In genomic region chr1:89588480-89588879, GRCh38 we compare ENCODE assay signal across 13 cellular contexts.
"Had no signal": no experiment of that assay in that cellular context is flagged by ENCODE, and none has a peak within 500 bp of the region (broad histone marks: within the 10 kb centered on the region; RNA-seq: fewer than 3 reads in every experiment).

No MANE protein-coding gene starts in this region.

- DNase-seq: activated CD8-positive, alpha-beta memory T cell treated with anti-CD3 and anti-CD28 coated beads for 24 hours; activated gamma-delta T cell treated with Interleukin-2 at 50 U/mL for 16 hours; brain microvascular endothelial cell; cerebellar nuclear complex; hippocampal formation; kidney glomerular epithelial cell; stimulated activated CD4-positive, alpha-beta T cell treated with anti-CD3 and anti-CD28 coated beads, Interleukin-4, amount 100 ng/mL, for 1 hour; stimulated activated CD8-positive, alpha-beta memory T cell treated with anti-CD3 and anti-CD28 coated beads, Interleukin-4, amount 100 ng/mL, for 48 hours; transverse colon had no signal

- H3K36me3 ChIP-seq: brain microvascular endothelial cell had no signal

- H3K27me3 ChIP-seq: brain microvascular endothelial cell, transverse colon had no signal

- H3K27me3 Mint-ChIP-seq: dendritic cell treated with granulocyte-macrophage colony-stimulating factor and Interleukin-4, amounts not matched to agents 40 ng/mL and 50 ng/mL, for 4 days had no signal

- H3K4me1 ChIP-seq: parathyroid adenoma, transverse colon had no signal

- H3K4me3 Mint-ChIP-seq: dendritic cell treated with granulocyte-macrophage colony-stimulating factor and Interleukin-4, amounts not matched to agents 40 ng/mL and 50 ng/mL, for 4 days had no signal

- H3K4me3 ChIP-seq: SK-N-MC, transverse colon had no signal

- ATAC-seq: activated CD4-positive, CD25-positive, alpha-beta regulatory T cell treated with anti-CD3 and anti-CD28 coated beads, Interleukin-2, amount 50 U/mL, for 24 hours had no signal

- H3K9me3 ChIP-seq: transverse colon had no signal

- H3K9me3 Mint-ChIP-seq: dendritic cell treated with granulocyte-macrophage colony-stimulating factor and Interleukin-4, amounts not matched to agents 40 ng/mL and 50 ng/mL, for 4 days had no signal

- H3K27ac Mint-ChIP-seq: dendritic cell treated with granulocyte-macrophage colony-stimulating factor and Interleukin-4, amounts not matched to agents 40 ng/mL and 50 ng/mL, for 4 days had no signal

- H3K27ac ChIP-seq: brain microvascular endothelial cell, parathyroid adenoma, SK-N-MC, transverse colon had no signal
